In genomic region chr3:134972836-134973455, GRCh38 we compare ENCODE assay signal across 23 cellular contexts.
DNase-seq lines count a peak whose midpoint lies in the region; ATAC-seq and TF ChIP-seq lines count a peak whose summit lies in the region.
"Had no signal": no experiment of that assay in that cellular context is flagged by ENCODE, and none has a peak within 500 bp of the region (broad histone marks: within the 10 kb centered on the region; RNA-seq: fewer than 3 reads in every experiment).

No MANE protein-coding gene starts in this region.

- peaks cover 2% of the 10 kb centered on the region for H3K27me3 Mint-ChIP-seq in osteocyte (ENCODE audit: unreplicated experiment)

- TF ChIP-seq CTCF in coronary artery (IDR thresholded peaks at IDR 0.05) = no peak
- TF ChIP-seq CTCF in osteocyte (IDR thresholded peaks at IDR 0.05) = no peak

- H3K36me3 Mint-ChIP-seq in osteocyte (ENCODE audit: unreplicated experiment) = no peaks in the 10 kb centered on the region
- H3K36me3 Mint-ChIP-seq: CD14-positive monocyte; CD4-positive, alpha-beta memory T cell; CD4-positive, CD25-positive, alpha-beta regulatory T cell; CD8-positive, alpha-beta memory T cell had no signal

- peaks cover 3% of the 10 kb centered on the region for H3K9me3 Mint-ChIP-seq in osteocyte (ENCODE audit: unreplicated experiment)
- H3K9me3 Mint-ChIP-seq: CD8-positive, alpha-beta memory T cell had no signal

- H3K4me3 ChIP-seq in coronary artery = no peak overlapping the region
- H3K4me3 ChIP-seq: BLaER1, GM12878 had no signal

- H3K4me3 Mint-ChIP-seq in osteocyte (ENCODE audit: unreplicated experiment) = no peak overlapping the region
- H3K4me3 Mint-ChIP-seq: CD14-positive monocyte; CD4-positive, alpha-beta memory T cell; CD4-positive, CD25-positive, alpha-beta regulatory T cell; CD8-positive, alpha-beta memory T cell had no signal

- DNase-seq in coronary artery (ENCODE audit: low spot score) (peak; percentile 49), islet precursor cell (peak; percentile 22), osteocyte (ENCODE audit: extremely low spot score, unreplicated experiment) (peak; percentile 67), T1000 (lab: John Stamatoyannopoulos, UW) (no peak)
- DNase-seq: 8988T; ACHN; BE2C; C1 segment of cervical spinal cord; CD4-positive, alpha-beta memory T cell; CD4-positive, CD25-positive, alpha-beta regulatory T cell; CD8-positive, alpha-beta memory T cell; COR-L47; DMS 273 treated with DMSO at 0.1 percent for 48 hours; DMS153; DMS53; DMS79; DND-41; EL; GDM1 had no signal

- no peak overlapping the region for H3K27ac Mint-ChIP-seq in osteocyte (ENCODE audit: unreplicated experiment)
- H3K27ac Mint-ChIP-seq: CD14-positive monocyte; CD4-positive, alpha-beta memory T cell; CD4-positive, CD25-positive, alpha-beta regulatory T cell had no signal

- ATAC-seq in HG02763 (IDR thresholded peaks at IDR 0.05; ENCODE audit: unreplicated experiment) = no peak
- ATAC-seq: GM12878 had no signal

- H3K27ac ChIP-seq in coronary artery = no peak overlapping the region
- H3K27ac ChIP-seq: BLaER1 had no signal

- H3K4me1 Mint-ChIP-seq in osteocyte (ENCODE audit: unreplicated experiment) = no peaks in the 10 kb centered on the region
- H3K4me1 Mint-ChIP-seq: CD14-positive monocyte; CD4-positive, alpha-beta memory T cell; CD8-positive, alpha-beta memory T cell had no signal
